ENCODE assay signal across 23 cellular contexts in the genomic region with DNA sequence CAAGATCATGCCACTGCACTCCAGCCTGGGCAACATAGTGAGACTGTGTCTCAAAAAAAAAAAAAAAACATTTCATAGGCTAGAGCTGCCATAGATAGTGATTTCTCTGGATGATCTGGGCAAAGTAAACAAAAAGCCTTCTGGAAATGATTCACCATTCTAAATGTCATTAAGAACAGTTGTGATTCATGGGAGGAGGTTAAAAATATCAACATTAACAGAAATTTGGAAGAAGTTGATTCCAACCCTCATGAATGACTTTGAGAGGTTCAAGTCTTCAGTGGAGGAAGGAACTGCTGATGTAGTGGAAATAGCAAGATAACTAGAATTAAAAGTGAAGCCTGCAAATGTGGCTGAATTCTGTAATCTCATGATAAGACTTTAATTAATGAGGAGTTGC. TPM values are rescaled to one million over a fixed set of nuclear protein-coding genes. Genes with fewer than 3 reads are reported as not detected.
A peak's percentile ranks its signal among the peaks of the same experiment; 100 is the strongest.
DNase-seq lines count a peak whose midpoint lies in the region; ATAC-seq and TF ChIP-seq lines count a peak whose summit lies in the region.
"Had no signal": no experiment of that assay in that cellular context is flagged by ENCODE, and none has a peak within 500 bp of the region (broad histone marks: within the 10 kb centered on the region; RNA-seq: fewer than 3 reads in every experiment).

No MANE protein-coding gene starts in this region.

- no peak overlapping the region for H3K4me3 Mint-ChIP-seq in T-cell
- H3K4me3 Mint-ChIP-seq: activated CD8-positive, alpha-beta T cell treated with anti-CD3 and anti-CD28 coated beads, Interleukin-2, amount 10 ng/mL, durations not matched to agents 7 days and 5 days; activated T-cell treated with anti-CD3 and anti-CD28 coated beads, Interleukin-2, amount 50 U/mL, for 72 hours; brain; neural crest cell; T-helper 2 cell treated with Interferon-gamma antibody and Interleukin-4, amounts not matched to agents 5 μg/mL and 100 μg/mL, for 36 hours had no signal

- H3K27me3 Mint-ChIP-seq in T-cell, result no peaks in the 10 kb centered on the region
- H3K27me3 Mint-ChIP-seq: progenitor cell of endocrine pancreas had no signal

- no peak overlapping the region for H3K9ac ChIP-seq in smooth muscle cell (ENCODE audit: low read depth)

- peaks cover 0 to 10% of the 10 kb centered on the region in 2 donors for H3K4me1 ChIP-seq in adrenal gland (replicated peaks in 1 of 2)
- H3K4me1 ChIP-seq in smooth muscle cell (ENCODE audit: low read depth), result no peaks in the 10 kb centered on the region
- H3K4me1 ChIP-seq in aorta (ENCODE audit: control insufficient read depth in 1 of 2, insufficient read depth in 2 of 2, low read length in 2 of 2), result no peaks in the 10 kb centered on the region
- H3K4me1 ChIP-seq: colonic mucosa had no signal

- ATAC-seq in aorta (ENCODE audit: low FRiP score) (no peak), T-cell (replicated peaks in 1 of 4) (no peak), HG02973 (IDR thresholded peaks at IDR 0.05; ENCODE audit: unreplicated experiment) (no peak), HG02571 (IDR thresholded peaks at IDR 0.05; ENCODE audit: unreplicated experiment) (no peak)
- ATAC-seq: activated CD8-positive, alpha-beta T cell treated with anti-CD3 and anti-CD28 coated beads, Interleukin-2, amount 10 ng/mL, durations not matched to agents 7 days and 5 days; activated T-cell treated with anti-CD3 and anti-CD28 coated beads, Interleukin-2, amount 50 U/mL, for 72 hours; left lobe of liver had no signal

- H3K9me3 ChIP-seq in adrenal gland (replicated peaks in 1 of 3) (peaks cover 0 to 24% (median 0%) of the 10 kb centered on the region in 3 donors), smooth muscle cell (replicated peaks; ENCODE audit: low read depth) (peaks cover 19% of the 10 kb centered on the region), aorta (ENCODE audit: control insufficient read depth, low read length) (no peaks in the 10 kb centered on the region)
- H3K9me3 ChIP-seq: colonic mucosa had no signal

- peak overlapping the region in 3 of 5 donors; percentile 9 to 31 (median 12) for H3K27ac ChIP-seq in adrenal gland
- peak overlapping the region; percentile 58 for H3K27ac ChIP-seq in smooth muscle cell (ENCODE audit: low read depth)
- H3K27ac ChIP-seq in aorta (ENCODE audit: low read depth in 1 of 2, low read length in 2 of 2), result no peak overlapping the region
- H3K27ac ChIP-seq: colonic mucosa, SK-N-MC had no signal

- no peaks in the 10 kb centered on the region for H4K20me1 ChIP-seq in smooth muscle cell (ENCODE audit: low read depth)

- no peaks in the 10 kb centered on the region for H3K79me2 ChIP-seq in smooth muscle cell (ENCODE audit: low read depth)

- no peaks in the 10 kb centered on the region for H3K4me1 Mint-ChIP-seq in T-cell
- H3K4me1 Mint-ChIP-seq: brain, neural crest cell had no signal

- peaks cover 37% of the 10 kb centered on the region for H3K36me3 Mint-ChIP-seq in T-cell

- H2AFZ ChIP-seq in smooth muscle cell (ENCODE audit: low read depth), result no peak overlapping the region

- POLR2A ChIA-PET in T-cell (lab: Charles Lee), result no interaction called here

- no peaks in the 10 kb centered on the region for H3K36me3 ChIP-seq in adrenal gland (replicated peaks in 1 of 2)
- no peaks in the 10 kb centered on the region for H3K36me3 ChIP-seq in smooth muscle cell (ENCODE audit: low read depth)
- H3K36me3 ChIP-seq in aorta (ENCODE audit: control insufficient read depth in 1 of 2, insufficient read depth in 2 of 2, low read length in 1 of 2), result no peaks in the 10 kb centered on the region
- H3K36me3 ChIP-seq: colonic mucosa had no signal

- peak; percentile 43 for DNase-seq in HT1080 (ENCODE audit: low read depth)
- DNase-seq in adrenal gland, result no peak
- peak; percentile 22 for DNase-seq in fibroblast of the aortic adventitia (ENCODE audit: low read depth)
- DNase-seq in smooth muscle cell (lab: John Stamatoyannopoulos, UW; ENCODE audit: unreplicated experiment), result no peak
- DNase-seq in aorta, result no peak
- DNase-seq in T-cell, result no peak
- DNase-seq: activated CD8-positive, alpha-beta T cell treated with anti-CD3 and anti-CD28 coated beads, Interleukin-2, amount 10 ng/mL, durations not matched to agents 7 days and 5 days; activated naive CD4-positive, alpha-beta T cell treated with anti-CD3 and anti-CD28 coated beads, Interleukin-2, amount 50 U/mL, for 16 hours; activated T-cell treated with anti-CD3 and anti-CD28 coated beads, Interleukin-2, amount 50 U/mL, for 72 hours; colonic mucosa; GDM1; Karpas-422; NCI-H1105; NCI-H526 treated with DMSO at 0.1 percent for 48 hours had no signal

- CTCF ChIA-PET in T-cell (lab: Charles Lee), result no interaction called here

- no peaks in the 10 kb centered on the region for H3F3A ChIP-seq in smooth muscle cell (ENCODE audit: low read depth)

- no peak overlapping the region for H3K4me3 ChIP-seq in adrenal gland
- no peak overlapping the region for H3K4me3 ChIP-seq in fibroblast of the aortic adventitia (ENCODE audit: low read depth, low read length)
- no peak overlapping the region for H3K4me3 ChIP-seq in smooth muscle cell
- no peak overlapping the region for H3K4me3 ChIP-seq in aorta (ENCODE audit: low read length in 2 of 2)
- H3K4me3 ChIP-seq: colonic mucosa, SK-N-MC had no signal

- H3K4me2 ChIP-seq in smooth muscle cell, result no peak overlapping the region

- TF ChIP-seq CTCF in adrenal gland (IDR thresholded peaks at IDR 0.05) (no peak), fibroblast of the aortic adventitia (IDR thresholded peaks at IDR 0.05; ENCODE audit: insufficient read depth, low read length) (no peak), smooth muscle cell (IDR thresholded peaks at IDR 0.05; ENCODE audit: borderline replicate concordance, insufficient read depth, poor library complexity, severe bottlenecking) (no peak)

- TF ChIP-seq POLR2A in adrenal gland (IDR thresholded peaks at IDR 0.05), result no peak

- H3K27ac Mint-ChIP-seq in T-cell, result no peak overlapping the region
- H3K27ac Mint-ChIP-seq: activated CD8-positive, alpha-beta T cell treated with anti-CD3 and anti-CD28 coated beads, Interleukin-2, amount 10 ng/mL, durations not matched to agents 7 days and 5 days; activated T-cell treated with anti-CD3 and anti-CD28 coated beads, Interleukin-2, amount 50 U/mL, for 72 hours; brain; progenitor cell of endocrine pancreas; T-helper 2 cell treated with Interferon-gamma antibody and Interleukin-4, amounts not matched to agents 5 μg/mL and 100 μg/mL, for 36 hours had no signal

- no peaks in the 10 kb centered on the region for H3K27me3 ChIP-seq in adrenal gland
- no peaks in the 10 kb centered on the region for H3K27me3 ChIP-seq in smooth muscle cell (ENCODE audit: low read depth)
- H3K27me3 ChIP-seq in aorta (ENCODE audit: control insufficient read depth in 1 of 2, insufficient read depth in 2 of 2, low read length in 1 of 2), result no peaks in the 10 kb centered on the region
- H3K27me3 ChIP-seq: colonic mucosa had no signal

- intact Hi-C loops in adrenal gland (cut with DNase I), result loop anchor here in 1 of 2 donors (10.0 kb wide), 1 partner anchor 55 kb away; a partner anchor contains a TSS
- intact Hi-C loops in aorta (cut with DNase I), result loop anchor here (10.0 kb wide), 3 partner anchors 65 to 375 kb away; a partner anchor contains a TSS

- peaks cover 0 to 17% (median 10%) of the 10 kb centered on the region in 3 donors for H3K9me3 Mint-ChIP-seq in T-cell

RNA-seq across cellular contexts. Expression of a gene that starts 26.8 kb away (rescaled TPM):
- total RNA-seq in HT1080 (2014; rRNA removed; shearing (Covaris generic)), result 0.23 and 0.30 TPM in 2 replicates
- polyA plus RNA-seq in HT1080 (2015; cell fraction: cytosol; rRNA removed), result 0.97 and 1.1 TPM in 2 replicates
- polyA plus RNA-seq in HT1080 (2015; cell fraction: nucleus; rRNA removed), result 0.53 and 0.55 TPM in 2 replicates
- total RNA-seq in adrenal gland, result 1 to 10 TPM in 6 of 8 donors, under 1 TPM in 2; 0.09 to 2.3 (median 1.3) TPM
- 1 to 10 TPM; 1.0 to 1.6 (median 1.4) TPM for polyA plus RNA-seq in adrenal gland
- 0.16 and 0.81 TPM in 2 replicates for total RNA-seq in fibroblast of the aortic adventitia (ENCODE audit: low replicate concordance)
- total RNA-seq in smooth muscle cell, result 0.09 and 0.45 TPM in 2 replicates
- polyA plus RNA-seq in smooth muscle cell, result 0.03 and 0.97 TPM in 2 replicates
- total RNA-seq in aorta, result 1 to 10 TPM in 1 of 2 donors, under 1 TPM in 1; 0.52 to 1.2 TPM
- polyA plus RNA-seq in aorta, result under 1 TPM; 0.20 to 0.63 TPM
- under 1 TPM in 3 of 5 donors, not detected in 2; 0.15 to 0.49 (median 0.16) TPM for total RNA-seq in T-cell
- total RNA-seq: activated CD8-positive, alpha-beta T cell treated with anti-CD3 and anti-CD28 coated beads, Interleukin-2, amount 10 ng/mL, durations not matched to agents 7 days and 5 days; activated T-cell treated with anti-CD3 and anti-CD28 coated beads, Interleukin-2, amount 50 U/mL, for 72 hours; OCI-LY7 had no signal

RNA-seq across cellular contexts. Expression of a gene that starts 27.8 kb away (rescaled TPM):
- total RNA-seq in HT1080 (2014; rRNA removed; shearing (Covaris generic)), result 73.5 and 96.8 TPM in 2 replicates
- 87.5 and 87.6 TPM in 2 replicates for polyA plus RNA-seq in HT1080 (2015; cell fraction: cytosol; rRNA removed)
- 69.2 and 72.8 TPM in 2 replicates for polyA plus RNA-seq in HT1080 (2015; cell fraction: nucleus; rRNA removed)
- total RNA-seq in adrenal gland, result 10 to 100 TPM; 15.8 to 87.0 (median 29.2) TPM
- polyA plus RNA-seq in adrenal gland, result 10 to 100 TPM; 21.4 to 51.7 (median 29.8) TPM
- 62.2 and 106 TPM in 2 replicates for total RNA-seq in fibroblast of the aortic adventitia (ENCODE audit: low replicate concordance)
- 5.4 and 8.3 TPM in 2 replicates for total RNA-seq in smooth muscle cell
- 4.4 and 4.8 TPM in 2 replicates for polyA plus RNA-seq in smooth muscle cell
- total RNA-seq in aorta, result 100 to 1,000 TPM in 1 of 2 donors, 10 to 100 TPM in 1; 75.9 to 128 TPM
- polyA plus RNA-seq in aorta, result 10 to 100 TPM; 45.0 to 80.5 TPM
- 1 to 10 TPM in 4 of 5 donors, under 1 TPM in 1; 0.28 to 3.0 (median 1.5) TPM for total RNA-seq in T-cell
- total RNA-seq: neural crest cell, OCI-LY7 had no signal

RNA-seq across cellular contexts. Expression of a gene that starts 52.6 kb away (rescaled TPM):
- 29.4 and 37.6 TPM in 2 replicates for total RNA-seq in HT1080 (2014; rRNA removed; shearing (Covaris generic))
- 25.7 and 29.7 TPM in 2 replicates for polyA plus RNA-seq in HT1080 (2015; cell fraction: cytosol; rRNA removed)
- 19.8 and 22.6 TPM in 2 replicates for polyA plus RNA-seq in HT1080 (2015; cell fraction: nucleus; rRNA removed)
- total RNA-seq in adrenal gland (10 to 100 TPM; 29.3 to 62.5 (median 42.3) TPM), fibroblast of the aortic adventitia (ENCODE audit: low replicate concordance) (16.7 and 34.1 TPM in 2 replicates), smooth muscle cell (7.8 and 11.6 TPM in 2 replicates), aorta (10 to 100 TPM; 21.6 to 23.4 TPM), T-cell (10 to 100 TPM; 17.7 to 29.8 (median 25.9) TPM)
- polyA plus RNA-seq in adrenal gland (10 to 100 TPM; 16.2 to 39.4 (median 25.0) TPM), smooth muscle cell (19.4 and 22.6 TPM in 2 replicates), aorta (10 to 100 TPM; 11.0 to 32.1 TPM)

Comparison
In these comparisons a context has a peak if more than half of its experiments do, and no peak if none do; other contexts are left out.
1. DNase-seq: peak in HT1080 (single experiment) and fibroblast of the aortic adventitia (single experiment); none in adrenal gland (0 of 7), smooth muscle cell (single experiment), aorta (0 of 2) and T-cell (0 of 34).
2. H3K27ac ChIP-seq: peak in adrenal gland (3 of 5) and smooth muscle cell (single experiment); none in aorta (0 of 2).